17 cellular contexts compared by ENCODE assay signal in genomic region chr1:92585831-92586230, GRCh38.
A peak's percentile ranks its signal among the peaks of the same experiment; 100 is the strongest.
DNase-seq lines count a peak whose midpoint lies in the region; ATAC-seq, FAIRE-seq and TF ChIP-seq lines count a peak whose summit lies in the region.
"Had no signal": no experiment of that assay in that cellular context is flagged by ENCODE, and none has a peak within 500 bp of the region (broad histone marks: within the 10 kb centered on the region; RNA-seq: fewer than 3 reads in every experiment).

No MANE protein-coding gene starts in this region.

- peak overlapping the region; percentile 84 for H3K27ac Mint-ChIP-seq in activated CD4-positive, alpha-beta T cell treated with anti-CD3 and anti-CD28 coated beads for 36 hours
- peak overlapping the region; percentile 98 for H3K27ac Mint-ChIP-seq in activated naive CD8-positive, alpha-beta T cell
- H3K27ac Mint-ChIP-seq in natural killer cell: peak overlapping the region; percentile 39 to 58
- H3K27ac Mint-ChIP-seq: naive B cell had no signal

- DNase-seq in activated CD4-positive, alpha-beta T cell treated with anti-CD3 and anti-CD28 coated beads for 36 hours: no peak
- no peak for DNase-seq in activated CD4-positive, alpha-beta T cell treated with anti-CD3 and anti-CD28 coated beads for 1 hour
- no peak for DNase-seq in HTR-8/SVneo (ENCODE audit: insufficient read length, low spot score)
- no peak for DNase-seq in natural killer cell
- DNase-seq in pons (ENCODE audit: low spot score): no peak
- no peak for DNase-seq in kidney tubule cell (ENCODE audit: low spot score)
- DNase-seq in kidney: no peak
- DNase-seq: activated CD8-positive, alpha-beta memory T cell treated with anti-CD3 and anti-CD28 coated beads, Interleukin-2, amount 50 U/mL, for 4 hours; lower lobe of right lung; naive B cell; NCI-H1092; stimulated activated naive B cell treated with anti-CD40 and anti-IgM and Interleukin-4, amounts not matched to agents 10 μg/mL and 1 μg/mL and 100 μg/mL, for 72 hours; upper lobe of left lung; WERI-Rb-1 had no signal

- POLR2A ChIA-PET in activated CD4-positive, alpha-beta T cell treated with anti-CD3 and anti-CD28 coated beads for 36 hours (lab: Charles Lee): interaction anchor here (0.6 to 3.2 kb wide), 6 partner anchors 15 to 108 kb away, joined by 3 to 24 read pairs (median 6); no protein-coding TSS in a partner anchor

- H3K4me3 Mint-ChIP-seq in activated CD4-positive, alpha-beta T cell treated with anti-CD3 and anti-CD28 coated beads for 36 hours: peak overlapping the region; percentile 28
- peak overlapping the region; percentile 61 for H3K4me3 Mint-ChIP-seq in activated naive CD8-positive, alpha-beta T cell
- no peak overlapping the region for H3K4me3 Mint-ChIP-seq in natural killer cell
- H3K4me3 Mint-ChIP-seq: naive B cell; stimulated activated naive B cell treated with anti-CD40 and anti-IgM and Interleukin-4, amounts not matched to agents 10 μg/mL and 1 μg/mL and 100 μg/mL, for 72 hours had no signal

- peak; percentile 38 for FAIRE-seq in HTR-8/SVneo (lab: Jason Lieb, UNC)
- FAIRE-seq in kidney (lab: Jason Lieb, UNC): no peak
- FAIRE-seq: HepG2 had no signal

- intact Hi-C loops in activated CD4-positive, alpha-beta T cell treated with anti-CD3 and anti-CD28 coated beads for 36 hours (cut with DNase I, micrococcal nuclease): loop anchor here (2.0 to 10.0 kb wide), 5 partner anchors 249 to 1029 kb away; partner anchors contain the start of gene RPL5 (in 2 of the 2)
- intact Hi-C loops in natural killer cell (cut with micrococcal nuclease): loop anchor here (2.0 kb wide), 2 partner anchors 101 to 219 kb away; no protein-coding TSS in a partner anchor
- intact Hi-C loops in kidney (cut with DNase I): no loop called here

- peaks cover 0 to 4% of the 10 kb centered on the region in 2 donors for H3K36me3 ChIP-seq in kidney (ENCODE audit: control insufficient read depth in 1 of 2, insufficient read depth in 2 of 2, low read length in 2 of 2)
- H3K36me3 ChIP-seq: lower lobe of right lung, WERI-Rb-1 had no signal

- peak; percentile 24 for ATAC-seq in activated CD4-positive, alpha-beta T cell treated with anti-CD3 and anti-CD28 coated beads for 36 hours
- no peak for ATAC-seq in natural killer cell
- ATAC-seq: HepG2; lower lobe of right lung; stimulated activated naive B cell treated with anti-CD40 and anti-IgM and Interleukin-4, amounts not matched to agents 10 μg/mL and 1 μg/mL and 100 μg/mL, for 72 hours had no signal

- H3K27me3 Mint-ChIP-seq in activated CD4-positive, alpha-beta T cell treated with anti-CD3 and anti-CD28 coated beads for 36 hours: no peaks in the 10 kb centered on the region
- H3K27me3 Mint-ChIP-seq in activated naive CD8-positive, alpha-beta T cell: no peaks in the 10 kb centered on the region
- no peaks in the 10 kb centered on the region for H3K27me3 Mint-ChIP-seq in natural killer cell (ENCODE audit: low read depth in 2 of 2)
- H3K27me3 Mint-ChIP-seq: naive B cell; stimulated activated naive B cell treated with anti-CD40 and anti-IgM and Interleukin-4, amounts not matched to agents 10 μg/mL and 1 μg/mL and 100 μg/mL, for 72 hours had no signal

- H3K9me3 Mint-ChIP-seq in activated CD4-positive, alpha-beta T cell treated with anti-CD3 and anti-CD28 coated beads for 36 hours (ENCODE audit: low read depth): peaks cover 11% of the 10 kb centered on the region
- H3K9me3 Mint-ChIP-seq in activated naive CD8-positive, alpha-beta T cell (ENCODE audit: low read depth): no peaks in the 10 kb centered on the region
- H3K9me3 Mint-ChIP-seq in natural killer cell: no peaks in the 10 kb centered on the region

- H3K4me3 ChIP-seq in kidney (ENCODE audit: low read length in 2 of 2): no peak overlapping the region
- H3K4me3 ChIP-seq: BLaER1 treated with 17β-estradiol and CSF1 and Interleukin-3, amounts not matched to agents 10 nM and 100 nM; lower lobe of right lung; upper lobe of left lung had no signal

- no peaks in the 10 kb centered on the region for H3K4me1 ChIP-seq in kidney (ENCODE audit: control insufficient read depth in 1 of 2, insufficient read depth in 1 of 2, low read depth in 1 of 2, low read length in 2 of 2)
- H3K4me1 ChIP-seq: lower lobe of right lung, upper lobe of left lung had no signal

- H3K9me3 ChIP-seq in kidney (ENCODE audit: control insufficient read depth in 1 of 2, low read length in 2 of 2): no peaks in the 10 kb centered on the region
- H3K9me3 ChIP-seq: lower lobe of right lung, upper lobe of left lung had no signal

- TF ChIP-seq CTCF in natural killer cell (IDR thresholded peaks at IDR 0.05): no peak
- no peak for TF ChIP-seq CTCF in kidney (IDR thresholded peaks at IDR 0.05; ENCODE audit: borderline replicate concordance, extremely low read depth, insufficient read depth)

- peaks cover 21% of the 10 kb centered on the region for H3K36me3 Mint-ChIP-seq in activated CD4-positive, alpha-beta T cell treated with anti-CD3 and anti-CD28 coated beads for 36 hours (ENCODE audit: low read depth)
- peaks cover 11% of the 10 kb centered on the region for H3K36me3 Mint-ChIP-seq in activated naive CD8-positive, alpha-beta T cell
- H3K36me3 Mint-ChIP-seq in natural killer cell: no peaks in the 10 kb centered on the region

- CTCF ChIA-PET in activated CD4-positive, alpha-beta T cell treated with anti-CD3 and anti-CD28 coated beads for 36 hours (lab: Charles Lee): interaction anchor here (1.0 to 1.6 kb wide), 3 partner anchors 47 to 101 kb away, joined by 6 to 9 read pairs (median 6); no protein-coding TSS in a partner anchor

- H3K9ac ChIP-seq in kidney (ENCODE audit: low read length in 2 of 2): no peak overlapping the region
- H3K9ac ChIP-seq: BLaER1 treated with 17β-estradiol and CSF1 and Interleukin-3, amounts not matched to agents 10 nM and 100 nM had no signal

- no peak overlapping the region for H3K27ac ChIP-seq in kidney (ENCODE audit: low read depth in 2 of 2, low read length in 2 of 2)
- H3K27ac ChIP-seq: lower lobe of right lung, upper lobe of left lung, WERI-Rb-1 had no signal

- H3K4me1 Mint-ChIP-seq in activated CD4-positive, alpha-beta T cell treated with anti-CD3 and anti-CD28 coated beads for 36 hours: peaks cover 70% of the 10 kb centered on the region
- peaks cover 67% of the 10 kb centered on the region for H3K4me1 Mint-ChIP-seq in activated naive CD8-positive, alpha-beta T cell (ENCODE audit: low read depth)
- peaks cover 20% of the 10 kb centered on the region in 2 donors for H3K4me1 Mint-ChIP-seq in natural killer cell
- H3K4me1 Mint-ChIP-seq: naive B cell had no signal
